Comparison of ENCODE assay signal across 23 cellular contexts in genomic region chr11:123047265-123047946, GRCh38.
"Had no signal": no experiment of that assay in that cellular context is flagged by ENCODE, and none has a peak within 500 bp of the region (broad histone marks: within the 10 kb centered on the region; RNA-seq: fewer than 3 reads in every experiment).

No MANE protein-coding gene starts in this region.

- H3K27me3 Mint-ChIP-seq: activated CD4-positive, alpha-beta memory T cell treated with anti-CD3 and anti-CD28 coated beads for 36 hours; activated CD4-positive, alpha-beta T cell treated with anti-CD3 and anti-CD28 coated beads, Interleukin-2, amount 10 ng/mL, durations not matched to agents 7 days and 5 days; activated naive CD8-positive, alpha-beta T cell treated with anti-CD3 and anti-CD28 coated beads for 36 hours had no signal

- H3K4me3 ChIP-seq: cardiac muscle cell, K562 had no signal

- H3K27me3 ChIP-seq: brain microvascular endothelial cell, cardiac muscle cell had no signal

- H3K4me1 Mint-ChIP-seq: activated CD4-positive, alpha-beta T cell treated with anti-CD3 and anti-CD28 coated beads, Interleukin-2, amount 10 ng/mL, durations not matched to agents 7 days and 5 days; activated naive CD8-positive, alpha-beta T cell treated with anti-CD3 and anti-CD28 coated beads for 36 hours had no signal

- H3K9me3 Mint-ChIP-seq: activated CD4-positive, alpha-beta memory T cell treated with anti-CD3 and anti-CD28 coated beads for 36 hours; activated CD4-positive, alpha-beta T cell treated with anti-CD3 and anti-CD28 coated beads, Interleukin-2, amount 10 ng/mL, durations not matched to agents 7 days and 5 days; activated naive CD8-positive, alpha-beta T cell treated with anti-CD3 and anti-CD28 coated beads for 36 hours; activated T-cell treated with anti-CD3 and anti-CD28 coated beads, Interleukin-2, amount 50 U/mL, for 4 hours had no signal

- H3K36me3 ChIP-seq: brain microvascular endothelial cell, cardiac muscle cell had no signal

- H3K27ac Mint-ChIP-seq: activated CD4-positive, alpha-beta memory T cell treated with anti-CD3 and anti-CD28 coated beads for 36 hours; activated CD4-positive, alpha-beta T cell treated with anti-CD3 and anti-CD28 coated beads, Interleukin-2, amount 10 ng/mL, durations not matched to agents 7 days and 5 days; activated naive CD8-positive, alpha-beta T cell treated with anti-CD3 and anti-CD28 coated beads for 36 hours had no signal

- ATAC-seq: activated T-cell treated with anti-CD3 and anti-CD28 coated beads, Interleukin-2, amount 50 U/mL, for 4 hours; PC-3 had no signal

- DNase-seq: activated CD4-positive, alpha-beta memory T cell treated with anti-CD3 and anti-CD28 coated beads for 36 hours; activated CD4-positive, alpha-beta T cell treated with anti-CD3 and anti-CD28 coated beads, Interleukin-2, amount 10 ng/mL, durations not matched to agents 7 days and 5 days; activated CD4-positive, CD25-positive, alpha-beta regulatory T cell; activated CD8-positive, alpha-beta memory T cell treated with anti-CD3 and anti-CD28 coated beads for 24 hours; activated effector memory CD4-positive, alpha-beta T cell treated with anti-CD3 and anti-CD28 coated beads, Interleukin-2, amount 50 U/mL, for 16 hours; activated naive CD4-positive, alpha-beta T cell treated with Interleukin-2 at 50 U/mL for 16 hours; activated naive CD8-positive, alpha-beta T cell treated with anti-CD3 and anti-CD28 coated beads for 36 hours; activated T-cell treated with anti-CD3 and anti-CD28 coated beads, Interleukin-2, amount 50 U/mL, for 4 hours; brain microvascular endothelial cell; Kasumi-1; NCI-H1092; NCI-H1417; NCI-H1694 treated with DMSO at 0.1 percent for 48 hours; NCI-H2081; NCI-H510A treated with DMSO at 0.1 percent for 48 hours; NCI-H69; NK-92 treated with Interleukin-12 subunit alpha and Interleukin-12 subunit beta, amount 100 ng/mL, for 24 hours; PC-3; SHP77 treated with DMSO at 0.1 percent for 48 hours; T-helper 1 cell had no signal

- H3K27ac ChIP-seq: brain microvascular endothelial cell, cardiac muscle cell, VCaP had no signal

- H3K4me3 Mint-ChIP-seq: activated CD4-positive, alpha-beta memory T cell treated with anti-CD3 and anti-CD28 coated beads for 36 hours; activated CD4-positive, alpha-beta T cell treated with anti-CD3 and anti-CD28 coated beads, Interleukin-2, amount 10 ng/mL, durations not matched to agents 7 days and 5 days; activated naive CD8-positive, alpha-beta T cell treated with anti-CD3 and anti-CD28 coated beads for 36 hours; activated T-cell treated with anti-CD3 and anti-CD28 coated beads, Interleukin-2, amount 50 U/mL, for 4 hours had no signal

- H3K36me3 Mint-ChIP-seq: activated CD4-positive, alpha-beta memory T cell treated with anti-CD3 and anti-CD28 coated beads for 36 hours; activated naive CD8-positive, alpha-beta T cell treated with anti-CD3 and anti-CD28 coated beads for 36 hours had no signal
